ENCODE assay signal across 9 cellular contexts in the genomic region with DNA sequence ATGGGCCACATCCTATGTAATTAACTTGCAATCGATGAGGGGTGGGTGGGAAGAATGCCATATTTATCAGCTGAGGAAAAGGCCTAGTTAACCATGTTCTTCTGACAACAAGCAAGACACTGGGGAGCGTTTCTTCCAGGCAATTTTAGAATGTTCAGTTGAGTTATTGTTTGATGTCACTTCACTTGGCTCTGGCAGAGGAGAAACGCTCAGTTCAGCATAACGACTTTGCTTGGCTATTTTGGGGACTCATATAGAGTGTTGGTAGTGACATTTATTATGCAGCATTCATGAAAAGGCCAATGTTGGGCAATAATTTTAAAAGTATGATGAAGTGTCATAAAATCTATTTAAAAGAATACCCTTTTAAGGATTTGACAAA. TPM values are rescaled to one million over a fixed set of nuclear protein-coding genes. Genes with fewer than 3 reads are reported as not detected.
DNase-seq lines count a peak whose midpoint lies in the region; ATAC-seq and TF ChIP-seq lines count a peak whose summit lies in the region.
"Had no signal": no experiment of that assay in that cellular context is flagged by ENCODE, and none has a peak within 500 bp of the region (broad histone marks: within the 10 kb centered on the region; RNA-seq: fewer than 3 reads in every experiment).

No MANE protein-coding gene starts in this region.

- no peaks in the 10 kb centered on the region; the same call in 1 of the 2 replicates for H3K27me3 ChIP-seq in GM06990 (replicated peaks; ENCODE audit: control insufficient read depth, insufficient read depth, low read length)
- no peaks in the 10 kb centered on the region for H3K27me3 ChIP-seq in psoas muscle (ENCODE audit: insufficient read depth in 3 of 3, low read length in 2 of 3)
- H3K27me3 ChIP-seq in effector memory CD4-positive, alpha-beta T cell (replicated peaks; ENCODE audit: control insufficient read depth, insufficient read depth, low read length, poor library complexity, severe bottlenecking): no peaks in the 10 kb centered on the region

- H3K27ac ChIP-seq in psoas muscle: peak overlapping the region; percentile 88
- H3K27ac ChIP-seq in effector memory CD4-positive, alpha-beta T cell (ENCODE audit: insufficient read depth, low read length, poor library complexity, severe bottlenecking): no peak overlapping the region

- H3K9me3 ChIP-seq in psoas muscle: no peaks in the 10 kb centered on the region
- no peaks in the 10 kb centered on the region for H3K9me3 ChIP-seq in effector memory CD4-positive, alpha-beta T cell (ENCODE audit: control insufficient read depth, low read length)

- H3K4me1 ChIP-seq in psoas muscle: no peaks in the 10 kb centered on the region
- H3K4me1 ChIP-seq in effector memory CD4-positive, alpha-beta T cell (ENCODE audit: control insufficient read depth, insufficient read depth, low read length, poor library complexity, severe bottlenecking): no peaks in the 10 kb centered on the region

- H3K36me3 ChIP-seq in GM06990 (ENCODE audit: control insufficient read depth, insufficient read depth, low read length) (no peaks in the 10 kb centered on the region), psoas muscle (ENCODE audit: insufficient read depth in 1 of 2, low read depth in 1 of 2) (no peaks in the 10 kb centered on the region)
- no peaks in the 10 kb centered on the region for H3K36me3 ChIP-seq in effector memory CD4-positive, alpha-beta T cell (ENCODE audit: control insufficient read depth, insufficient read depth, low read length)

- H3K4me3 ChIP-seq in GM06990 (replicated peaks; ENCODE audit: low read depth, low read length) (peak overlapping the region; percentile 51; the same call in 1 of the 2 replicates), foreskin fibroblast (ENCODE audit: low read depth in 1 of 2, low read length in 2 of 2) (peak overlapping the region; percentile 57 to 60), psoas muscle (peak overlapping the region; percentile 75)
- H3K4me3 ChIP-seq in effector memory CD4-positive, alpha-beta T cell (ENCODE audit: insufficient read depth, low read depth, low read length, poor library complexity, severe bottlenecking): no peak overlapping the region

- TF ChIP-seq CTCF in GM06990 (IDR thresholded peaks at IDR 0.05; ENCODE audit: insufficient read depth, low read length, poor library complexity, severe bottlenecking) (no peak), foreskin fibroblast (IDR thresholded peaks at IDR 0.05; ENCODE audit: low read depth, low read length) (no peak), psoas muscle (IDR thresholded peaks at IDR 0.05) (no peak)

- ATAC-seq in SK-N-SH treated with all-trans-retinoic acid at 6 μM for 48 hours (peak; percentile 22), psoas muscle (peak; percentile 46 to 74 (median 57)), HG03139 (IDR thresholded peaks at IDR 0.05; ENCODE audit: unreplicated experiment) (no peak), GM19395 (IDR thresholded peaks at IDR 0.05; ENCODE audit: unreplicated experiment) (no peak), GM18519 (IDR thresholded peaks at IDR 0.05; ENCODE audit: low FRiP score, unreplicated experiment) (no peak)

- no peak for DNase-seq in GM06990 (ENCODE audit: extremely low read depth, insufficient read length)
- DNase-seq in foreskin fibroblast: peak in 1 of 2 donors; percentile 21
- DNase-seq in psoas muscle: no peak
- DNase-seq in effector memory CD4-positive, alpha-beta T cell: no peak

- intact Hi-C loops in psoas muscle (cut with DNase I): loop anchor here (2.0 to 10.0 kb wide), 4 partner anchors 52 to 145 kb away; partner anchors contain the start of gene SEC24D (in 1 of the 2)

- WGBS in psoas muscle, 3 donors: 15 to 36% (median 20%) methylated on average over 4 of the region's 4 CpGs

TF ChIP-seq in SK-N-SH treated with all-trans-retinoic acid at 6 μM for 48 hours, 23 proteins besides CTCF, POLR2A, EP300 and RAD21:
- TF ChIP-seq, protein P1, sequence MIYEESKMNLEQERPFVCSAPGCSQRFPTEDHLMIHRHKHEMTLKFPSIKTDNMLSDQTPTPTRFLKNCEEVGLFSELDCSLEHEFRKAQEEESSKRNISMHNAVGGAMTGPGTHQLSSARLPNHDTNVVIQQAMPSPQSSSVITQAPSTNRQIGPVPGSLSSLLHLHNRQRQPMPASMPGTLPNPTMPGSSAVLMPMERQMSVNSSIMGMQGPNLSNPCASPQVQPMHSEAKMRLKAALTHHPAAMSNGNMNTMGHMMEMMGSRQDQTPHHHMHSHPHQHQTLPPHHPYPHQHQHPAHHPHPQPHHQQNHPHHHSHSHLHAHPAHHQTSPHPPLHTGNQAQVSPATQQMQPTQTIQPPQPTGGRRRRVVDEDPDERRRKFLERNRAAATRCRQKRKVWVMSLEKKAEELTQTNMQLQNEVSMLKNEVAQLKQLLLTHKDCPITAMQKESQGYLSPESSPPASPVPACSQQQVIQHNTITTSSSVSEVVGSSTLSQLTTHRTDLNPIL (CRISPR knock-in tag; IDR thresholded peaks at IDR 0.05; ENCODE audit: low read depth): no peak
- TF ChIP-seq ZC3H10 (CRISPR knock-in tag; IDR thresholded peaks at IDR 0.05) (no peak), RARB (CRISPR knock-in tag; IDR thresholded peaks at IDR 0.05) (no peak)

RNA-seq across cellular contexts. Expression of gene SYNPO2, which starts 0.7 kb away (rescaled TPM):
- 1,000 to 10,000 TPM; 1,548 to 2,858 (median 2,312) TPM for total RNA-seq in psoas muscle
- polyA plus RNA-seq in psoas muscle: 100 to 1,000 TPM in 2 of 3 donors, 10 to 100 TPM in 1; 35.7 to 861 (median 475) TPM
- total RNA-seq: HT-29 had no signal

RNA-seq across cellular contexts. Expression of gene SEC24D, which starts 53.4 kb away (rescaled TPM):
- total RNA-seq in psoas muscle: 10 to 100 TPM in 1 of 4 donors, 1 to 10 TPM in 3; 5.8 to 13.7 (median 6.3) TPM
- polyA plus RNA-seq in psoas muscle: 1 to 10 TPM; 2.4 to 5.9 (median 5.5) TPM

Comparison
In these comparisons a context has a peak if more than half of its experiments do, and no peak if none do; other contexts are left out.
1. ATAC-seq: peak in SK-N-SH treated with all-trans-retinoic acid at 6 μM for 48 hours (single experiment) and psoas muscle (4 of 4); none in HG03139 (single experiment), GM19395 (single experiment) and GM18519 (single experiment).